In the genomic region with DNA sequence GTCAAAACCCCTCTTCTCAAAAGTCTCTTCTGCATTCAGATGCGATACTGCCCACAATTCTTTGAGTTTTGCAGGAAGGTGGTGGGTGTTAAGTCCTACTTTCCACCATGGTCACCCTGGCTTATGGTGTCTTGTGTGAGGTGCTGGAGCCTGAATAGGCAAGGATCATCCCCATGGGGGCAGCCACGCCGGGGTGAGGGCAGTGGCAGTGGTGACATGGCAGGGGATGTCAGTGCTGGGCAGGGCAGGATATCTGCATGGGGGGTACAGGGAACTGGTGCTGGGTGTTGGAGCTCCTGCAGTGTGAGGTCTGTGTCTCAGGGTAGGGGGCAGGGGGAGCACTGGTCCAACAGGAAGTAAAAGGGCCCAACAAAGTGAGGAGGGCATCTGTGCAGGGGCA, we compare ENCODE assay signal across 36 cellular contexts. TPM values are rescaled to one million over a fixed set of nuclear protein-coding genes. Genes with fewer than 3 reads are reported as not detected.
"Had no signal": no experiment of that assay in that cellular context is flagged by ENCODE, and none has a peak within 500 bp of the region (broad histone marks: within the 10 kb centered on the region; RNA-seq: fewer than 3 reads in every experiment).

No MANE protein-coding gene starts in this region.

- H3K4me3 ChIP-seq: body of pancreas, esophagus squamous epithelium, gastroesophageal sphincter had no signal

- H3K4me1 Mint-ChIP-seq: activated B cell treated with CpG ODN at 0.5 μM for 24 hours; activated CD4-positive, alpha-beta T cell treated with anti-CD3 and anti-CD28 coated beads, Interleukin-2, amount 10 ng/mL, durations not matched to agents 24 days and 14 days; activated CD8-positive, alpha-beta memory T cell treated with anti-CD3 and anti-CD28 coated beads, Interleukin-2, amount 10 ng/mL, durations not matched to agents 7 days and 5 days; activated T-helper 17 cell treated with anti-CD3 and anti-CD28 coated beads, Interleukin-2, amount 50 U/mL, for 72 hours; T-helper 17 cell had no signal

- H3K27ac Mint-ChIP-seq: activated B cell treated with CpG ODN at 0.5 μM for 24 hours; activated CD4-positive, alpha-beta memory T cell treated with anti-CD3 and anti-CD28 coated beads for 36 hours; activated CD4-positive, alpha-beta T cell treated with anti-CD3 and anti-CD28 coated beads, Interleukin-2, amount 10 ng/mL, durations not matched to agents 24 days and 14 days; activated CD8-positive, alpha-beta memory T cell treated with anti-CD3 and anti-CD28 coated beads, Interleukin-2, amount 10 ng/mL, durations not matched to agents 7 days and 5 days; activated CD8-positive, alpha-beta T cell treated with anti-CD3 and anti-CD28 coated beads, Interleukin-2, amount 10 ng/mL, durations not matched to agents 7 days and 5 days; activated naive CD8-positive, alpha-beta T cell; activated T-helper 17 cell treated with anti-CD3 and anti-CD28 coated beads, Interleukin-2, amount 50 U/mL, for 72 hours; T-helper 17 cell; T-helper 2 cell treated with Interferon-gamma antibody and Interleukin-4, amounts not matched to agents 5 μg/mL and 100 μg/mL, for 36 hours had no signal

- ATAC-seq: activated CD4-positive, CD25-positive, alpha-beta regulatory T cell treated with anti-CD3 and anti-CD28 coated beads, Interleukin-2, amount 50 U/mL, for 24 hours; activated CD8-positive, alpha-beta memory T cell treated with anti-CD3 and anti-CD28 coated beads, Interleukin-2, amount 10 ng/mL, durations not matched to agents 7 days and 5 days; activated CD8-positive, alpha-beta T cell treated with anti-CD3 and anti-CD28 coated beads, Interleukin-2, amount 10 ng/mL, durations not matched to agents 7 days and 5 days; activated T-helper 17 cell treated with anti-CD3 and anti-CD28 coated beads, Interleukin-2, amount 50 U/mL, for 72 hours; body of pancreas; gastroesophageal sphincter; T-helper 17 cell had no signal

- H3K9me3 Mint-ChIP-seq: activated B cell treated with CpG ODN at 0.5 μM for 24 hours; activated CD4-positive, alpha-beta memory T cell treated with anti-CD3 and anti-CD28 coated beads for 36 hours; activated CD4-positive, alpha-beta T cell treated with anti-CD3 and anti-CD28 coated beads, Interleukin-2, amount 10 ng/mL, durations not matched to agents 24 days and 14 days; activated T-helper 17 cell treated with anti-CD3 and anti-CD28 coated beads, Interleukin-2, amount 50 U/mL, for 72 hours; T-helper 2 cell treated with Interferon-gamma antibody and Interleukin-4, amounts not matched to agents 5 μg/mL and 100 μg/mL, for 36 hours had no signal

- H3K9me3 ChIP-seq: body of pancreas, esophagus squamous epithelium, gastroesophageal sphincter had no signal

- H3K4me1 ChIP-seq: gastroesophageal sphincter had no signal

- H3K36me3 Mint-ChIP-seq: activated CD4-positive, alpha-beta memory T cell treated with anti-CD3 and anti-CD28 coated beads for 36 hours; activated CD8-positive, alpha-beta memory T cell treated with anti-CD3 and anti-CD28 coated beads, Interleukin-2, amount 10 ng/mL, durations not matched to agents 7 days and 5 days; activated naive CD8-positive, alpha-beta T cell had no signal

- DNase-seq: activated B cell treated with CpG ODN at 0.5 μM for 24 hours; activated CD4-positive, alpha-beta memory T cell treated with anti-CD3 and anti-CD28 coated beads for 36 hours; activated CD4-positive, alpha-beta T cell treated with anti-CD3 and anti-CD28 coated beads, Interleukin-2, amount 10 ng/mL, durations not matched to agents 24 days and 14 days; activated CD8-positive, alpha-beta memory T cell treated with anti-CD3 and anti-CD28 coated beads, Interleukin-2, amount 10 ng/mL, durations not matched to agents 7 days and 5 days; activated CD8-positive, alpha-beta memory T cell treated with anti-CD3 and anti-CD28 coated beads, Interleukin-2, amount 50 U/mL, for 4 hours; activated CD8-positive, alpha-beta T cell treated with anti-CD3 and anti-CD28 coated beads, Interleukin-2, amount 10 ng/mL, durations not matched to agents 7 days and 5 days; activated effector memory CD4-positive, alpha-beta T cell treated with Interleukin-2 at 50 U/mL for 16 hours; activated gamma-delta T cell treated with Interleukin-2 at 50 U/mL for 16 hours; activated naive CD4-positive, alpha-beta T cell treated with anti-CD3 and anti-CD28 coated beads, Interleukin-2, amount 50 U/mL, for 16 hours; activated naive CD4-positive, alpha-beta T cell treated with Interleukin-2 at 50 U/mL for 16 hours; activated T-cell treated with anti-CD3 and anti-CD28 coated beads, Interleukin-2, amount 50 U/mL, for 1 hour; amygdala; aorta; body of pancreas; caudate nucleus; effector CD8-positive, alpha-beta T cell; esophagus squamous epithelium; foreskin melanocyte; T-helper 1 cell; T-helper 17 cell; T1000; WERI-Rb-1 had no signal

- H3K27me3 ChIP-seq: body of pancreas had no signal

- H3K36me3 ChIP-seq: esophagus squamous epithelium, gastroesophageal sphincter, WERI-Rb-1 had no signal

- H3K4me3 Mint-ChIP-seq: activated B cell treated with CpG ODN at 0.5 μM for 24 hours; activated CD4-positive, alpha-beta memory T cell treated with anti-CD3 and anti-CD28 coated beads for 36 hours; activated CD4-positive, alpha-beta T cell treated with anti-CD3 and anti-CD28 coated beads, Interleukin-2, amount 10 ng/mL, durations not matched to agents 24 days and 14 days; activated CD8-positive, alpha-beta memory T cell treated with anti-CD3 and anti-CD28 coated beads, Interleukin-2, amount 10 ng/mL, durations not matched to agents 7 days and 5 days; activated CD8-positive, alpha-beta T cell treated with anti-CD3 and anti-CD28 coated beads, Interleukin-2, amount 10 ng/mL, durations not matched to agents 7 days and 5 days; activated naive CD8-positive, alpha-beta T cell; activated T-helper 17 cell treated with anti-CD3 and anti-CD28 coated beads, Interleukin-2, amount 50 U/mL, for 72 hours; T-helper 17 cell; T-helper 2 cell treated with Interferon-gamma antibody and Interleukin-4, amounts not matched to agents 5 μg/mL and 100 μg/mL, for 36 hours had no signal

- H3K27ac ChIP-seq: body of pancreas, epithelial cell of prostate, esophagus squamous epithelium, gastroesophageal sphincter, WERI-Rb-1 had no signal

RNA-seq across cellular contexts. Expression of gene MAS1, which starts 2.3 kb away (rescaled TPM):
- total RNA-seq: activated B cell treated with CpG ODN at 0.5 μM for 24 hours; activated CD4-positive, alpha-beta memory T cell treated with anti-CD3 and anti-CD28 coated beads for 36 hours; activated CD4-positive, alpha-beta T cell treated with anti-CD3 and anti-CD28 coated beads, Interleukin-2, amount 10 ng/mL, durations not matched to agents 24 days and 14 days; activated CD8-positive, alpha-beta memory T cell treated with anti-CD3 and anti-CD28 coated beads for 36 hours; activated CD8-positive, alpha-beta memory T cell treated with anti-CD3 and anti-CD28 coated beads, Interleukin-2, amount 10 ng/mL, durations not matched to agents 7 days and 5 days; activated CD8-positive, alpha-beta T cell treated with anti-CD3 and anti-CD28 coated beads, Interleukin-2, amount 10 ng/mL, durations not matched to agents 7 days and 5 days; activated T-helper 17 cell treated with anti-CD3 and anti-CD28 coated beads, Interleukin-2, amount 50 U/mL, for 72 hours; body of pancreas; chondrocyte; dermis microvascular lymphatic vessel endothelial cell; endothelial cell of umbilical vein; esophagus squamous epithelium; fibroblast of lung; fibroblast of villous mesenchyme; gastroesophageal sphincter; glomerular endothelial cell; T-helper 17 cell had no signal
- polyA plus RNA-seq: aorta, endothelial cell of umbilical vein, esophagus, fibroblast of lung had no signal
